1 cellular context compared by ENCODE assay signal in genomic region chr11:75152090-75152489, GRCh38.
TF ChIP-seq lines count a peak whose summit lies in the region.

No MANE protein-coding gene starts in this region.

TF ChIP-seq in HepG2, 621 proteins besides CTCF, POLR2A, EP300 and RAD21 (continued from another document and continues in another):
- TF ChIP-seq XRCC5 (optimal IDR thresholded peaks at IDR 0.05; ENCODE audit: low read length), result peak; percentile 28
- TF ChIP-seq JUN (CRISPR knock-in tag; IDR thresholded peaks at IDR 0.05), result no peak
- no peak for TF ChIP-seq GPN1 (CRISPR knock-in tag; IDR thresholded peaks at IDR 0.05; ENCODE audit: borderline replicate concordance)
- TF ChIP-seq ZNF788 (CRISPR knock-in tag; IDR thresholded peaks at IDR 0.05; ENCODE audit: borderline replicate concordance), result no peak; the same call in 1 of the 2 replicates
- TF ChIP-seq ZNF264 (CRISPR knock-in tag; IDR thresholded peaks at IDR 0.05), result no peak
- no peak for TF ChIP-seq CSRNP2 (CRISPR knock-in tag; conservative IDR thresholded peaks at IDR 0.05; ENCODE audit: low read depth)
- TF ChIP-seq FIP1L1 (IDR thresholded peaks at IDR 0.05; ENCODE audit: borderline replicate concordance, insufficient read depth, low read depth, low read length), result no peak
- TF ChIP-seq HES4 (CRISPR knock-in tag; IDR thresholded peaks at IDR 0.05; ENCODE audit: borderline replicate concordance), result no peak
- TF ChIP-seq ZMYM2 (CRISPR knock-in tag; IDR thresholded peaks at IDR 0.05), result 0 out of 2 replicates have a peak, but pooled peaks have one; percentile 9
- TF ChIP-seq TFAP4 (IDR thresholded peaks at IDR 0.05; ENCODE audit: borderline replicate concordance, low read depth), result peak; percentile 77; the same call in 1 of the 2 replicates
- no peak for TF ChIP-seq ZBTB21 (CRISPR knock-in tag; IDR thresholded peaks at IDR 0.05)
- no peak for TF ChIP-seq ZSCAN22 (CRISPR knock-in tag; IDR thresholded peaks at IDR 0.05)
- TF ChIP-seq ZNF512B (CRISPR knock-in tag; IDR thresholded peaks at IDR 0.05; ENCODE audit: borderline replicate concordance), result no peak
- TF ChIP-seq ZNF660 (CRISPR knock-in tag; IDR thresholded peaks at IDR 0.05; ENCODE audit: borderline replicate concordance, low read depth), result no peak
- no peak for TF ChIP-seq ZNF441 (CRISPR knock-in tag; IDR thresholded peaks at IDR 0.05; ENCODE audit: borderline replicate concordance)
- TF ChIP-seq ZFP91 (CRISPR knock-in tag; IDR thresholded peaks at IDR 0.05; ENCODE audit: borderline replicate concordance), result 0 out of 2 replicates have a peak, but pooled peaks have one; percentile 40
- no peak for TF ChIP-seq LBX2 (CRISPR knock-in tag; IDR thresholded peaks at IDR 0.05; ENCODE audit: borderline replicate concordance)
- no peak for TF ChIP-seq TBP (CRISPR knock-in tag; IDR thresholded peaks at IDR 0.05)
- no peak for TF ChIP-seq ZMAT3 (CRISPR knock-in tag; conservative IDR thresholded peaks at IDR 0.05)
- TF ChIP-seq REPIN1 (CRISPR knock-in tag; IDR thresholded peaks at IDR 0.05; ENCODE audit: borderline replicate concordance, low read depth), result no peak
- TF ChIP-seq U2AF2 (IDR thresholded peaks at IDR 0.05; ENCODE audit: low read depth, low read length), result no peak
- TF ChIP-seq MIER3 (CRISPR knock-in tag; IDR thresholded peaks at IDR 0.05; ENCODE audit: borderline replicate concordance), result no peak
- TF ChIP-seq BRCA1 (CRISPR knock-in tag; IDR thresholded peaks at IDR 0.05), result no peak
- TF ChIP-seq KDM2A (CRISPR knock-in tag; IDR thresholded peaks at IDR 0.05; ENCODE audit: borderline replicate concordance, low read depth), result no peak
- no peak for TF ChIP-seq TBL1XR1 (IDR thresholded peaks at IDR 0.05; ENCODE audit: borderline replicate concordance, low read length, partially characterized antibody)
- no peak for TF ChIP-seq ZNF383 (CRISPR knock-in tag; IDR thresholded peaks at IDR 0.05; ENCODE audit: borderline replicate concordance)
- peak; percentile 76 for TF ChIP-seq NR2F6 (IDR thresholded peaks at IDR 0.05)
- TF ChIP-seq NR2F6 (CRISPR knock-in tag; IDR thresholded peaks at IDR 0.05), result peak; percentile 70
- no peak for TF ChIP-seq MZF1 (CRISPR knock-in tag; IDR thresholded peaks at IDR 0.05; ENCODE audit: borderline replicate concordance)
- TF ChIP-seq ZNF354B (CRISPR knock-in tag; IDR thresholded peaks at IDR 0.05), result no peak
- TF ChIP-seq THAP11 (CRISPR knock-in tag; IDR thresholded peaks at IDR 0.05), result no peak
- no peak for TF ChIP-seq ZNF3 (CRISPR knock-in tag; IDR thresholded peaks at IDR 0.05)
- no peak for TF ChIP-seq ZNF382 (CRISPR knock-in tag; IDR thresholded peaks at IDR 0.05; ENCODE audit: borderline replicate concordance)
- TF ChIP-seq ZMYM4 (CRISPR knock-in tag; IDR thresholded peaks at IDR 0.05), result no peak; the same call in 1 of the 2 replicates
- TF ChIP-seq ZNF564 (CRISPR knock-in tag; IDR thresholded peaks at IDR 0.05), result no peak
- TF ChIP-seq MED8 (CRISPR knock-in tag; IDR thresholded peaks at IDR 0.05; ENCODE audit: insufficient replicate concordance), result no peak
- TF ChIP-seq ZBTB38 (CRISPR knock-in tag; IDR thresholded peaks at IDR 0.05), result no peak
- no peak for TF ChIP-seq MXD1 (CRISPR knock-in tag; IDR thresholded peaks at IDR 0.05)
- no peak for TF ChIP-seq ZNF766 (CRISPR knock-in tag; IDR thresholded peaks at IDR 0.05; ENCODE audit: borderline replicate concordance)
- no peak for TF ChIP-seq CHCHD3 (CRISPR knock-in tag; IDR thresholded peaks at IDR 0.05)
- no peak for TF ChIP-seq TERF1 (CRISPR knock-in tag; IDR thresholded peaks at IDR 0.05)
- no peak for TF ChIP-seq RORA (CRISPR knock-in tag; IDR thresholded peaks at IDR 0.05)
- TF ChIP-seq FOXA3 (CRISPR knock-in tag; IDR thresholded peaks at IDR 0.05), result no peak
- TF ChIP-seq XBP1 (CRISPR knock-in tag; IDR thresholded peaks at IDR 0.05), result no peak
- TF ChIP-seq ZNF260 (CRISPR knock-in tag; IDR thresholded peaks at IDR 0.05; ENCODE audit: borderline replicate concordance, low read depth), result no peak
- peak; percentile 52 for TF ChIP-seq RXRB (CRISPR knock-in tag; IDR thresholded peaks at IDR 0.05; ENCODE audit: borderline replicate concordance)
- no peak for TF ChIP-seq ZKSCAN5 (CRISPR knock-in tag; IDR thresholded peaks at IDR 0.05)
- TF ChIP-seq NFE2L2 (IDR thresholded peaks at IDR 0.05; ENCODE audit: low read length), result no peak
- TF ChIP-seq YEATS4 (CRISPR knock-in tag; IDR thresholded peaks at IDR 0.05; ENCODE audit: borderline replicate concordance), result no peak
- no peak for TF ChIP-seq FLYWCH1 (CRISPR knock-in tag; IDR thresholded peaks at IDR 0.05)
- TF ChIP-seq PRDM15 (CRISPR knock-in tag; IDR thresholded peaks at IDR 0.05), result no peak
- no peak for TF ChIP-seq ZNF563 (CRISPR knock-in tag; IDR thresholded peaks at IDR 0.05)
- no peak for TF ChIP-seq KDM5A (IDR thresholded peaks at IDR 0.05; ENCODE audit: borderline replicate concordance, low read length)
- no peak for TF ChIP-seq KLF9 (CRISPR knock-in tag; IDR thresholded peaks at IDR 0.05; ENCODE audit: low read depth)
- TF ChIP-seq RBFOX2 (IDR thresholded peaks at IDR 0.05; ENCODE audit: low read depth, low read length), result peak; percentile 57
- no peak for TF ChIP-seq KLF6 (CRISPR knock-in tag; IDR thresholded peaks at IDR 0.05)
- no peak for TF ChIP-seq NR1H2 (CRISPR knock-in tag; IDR thresholded peaks at IDR 0.05; ENCODE audit: borderline replicate concordance, low read depth)
- no peak for TF ChIP-seq GATAD2A (CRISPR knock-in tag; IDR thresholded peaks at IDR 0.05)
- no peak for TF ChIP-seq HIVEP1 (CRISPR knock-in tag; IDR thresholded peaks at IDR 0.05)
- 0 out of 2 replicates have a peak, but pooled peaks have one; percentile 54 for TF ChIP-seq FOXO4 (CRISPR knock-in tag; conservative IDR thresholded peaks at IDR 0.05)
- TF ChIP-seq NFIB (CRISPR knock-in tag; IDR thresholded peaks at IDR 0.05; ENCODE audit: borderline replicate concordance), result no peak
- no peak for TF ChIP-seq POLR2AphosphoS2 (IDR thresholded peaks at IDR 0.05; ENCODE audit: low read depth, low read length)
- no peak for TF ChIP-seq PTBP1 (IDR thresholded peaks at IDR 0.05; ENCODE audit: low read depth, low read length, poor library complexity, severe bottlenecking)
- TF ChIP-seq ZNF138 (CRISPR knock-in tag; IDR thresholded peaks at IDR 0.05; ENCODE audit: low read depth), result no peak
- TF ChIP-seq FOXJ3 (CRISPR knock-in tag; IDR thresholded peaks at IDR 0.05; ENCODE audit: borderline replicate concordance), result no peak
- no peak for TF ChIP-seq ZNF556 (CRISPR knock-in tag; IDR thresholded peaks at IDR 0.05; ENCODE audit: borderline replicate concordance)
- TF ChIP-seq DPF2 (CRISPR knock-in tag; IDR thresholded peaks at IDR 0.05; ENCODE audit: borderline replicate concordance, low read depth), result no peak
